ENCODE assay signal across 18 cellular contexts in genomic region chr2:209474960-209475359, GRCh38. TPM values are rescaled to one million over a fixed set of nuclear protein-coding genes. Genes with fewer than 3 reads are reported as not detected.
A peak's percentile ranks its signal among the peaks of the same experiment; 100 is the strongest.
DNase-seq lines count a peak whose midpoint lies in the region; ATAC-seq, FAIRE-seq and TF ChIP-seq lines count a peak whose summit lies in the region.
"Had no signal": no experiment of that assay in that cellular context is flagged by ENCODE, and none has a peak within 500 bp of the region (broad histone marks: within the 10 kb centered on the region; RNA-seq: fewer than 3 reads in every experiment).

No MANE protein-coding gene starts in this region.

- FAIRE-seq in D721Med (lab: Jason Lieb, UNC): peak; percentile 32
- FAIRE-seq: GM12878, H54 had no signal

- H3K79me2 ChIP-seq in ACC112 (ENCODE audit: control insufficient read depth, insufficient read depth, low read length, unreplicated experiment): peaks cover 15% of the 10 kb centered on the region

- TF ChIP-seq CTCF in D721Med (IDR thresholded peaks at IDR 0.05; ENCODE audit: insufficient read depth, missing control alignments): no peak
- TF ChIP-seq CTCF in fibroblast of villous mesenchyme (IDR thresholded peaks at IDR 0.05; ENCODE audit: insufficient read depth, low read depth, low read length): no peak

- DNase-seq in D721Med (ENCODE audit: insufficient read length, low spot score) (no peak), HEK293T (ENCODE audit: extremely low spot score) (no peak), fibroblast of villous mesenchyme (ENCODE audit: low read depth) (peak; percentile 42), Ammon's horn (ENCODE audit: low spot score) (no peak), pons (ENCODE audit: low spot score) (no peak)
- DNase-seq: BE2C; CD4-positive, alpha-beta T cell; CD8-positive, alpha-beta memory T cell; DMS53; EL; GDM1; GOT3 had no signal

- H3K36me3 ChIP-seq in ACC112 (ENCODE audit: insufficient read depth, low read length): no peaks in the 10 kb centered on the region
- H3K36me3 ChIP-seq: BE2C; BLaER1 treated with 17β-estradiol and CSF1 and Interleukin-3, amounts not matched to agents 10 nM and 100 nM; HAP-1 had no signal

- peak overlapping the region; percentile 100 for H3K27ac ChIP-seq in ACC112 (ENCODE audit: low read depth, low read length)

- no peak for ATAC-seq in activated CD4-positive, CD25-positive, alpha-beta regulatory T cell treated with anti-CD3 and anti-CD28 coated beads, Interleukin-2, amount 50 U/mL, for 24 hours
- ATAC-seq: GM12878 had no signal

- peaks cover 62% of the 10 kb centered on the region for H3K4me1 ChIP-seq in ACC112 (ENCODE audit: control insufficient read depth, insufficient read depth, low read length, unreplicated experiment)

- H2AFZ ChIP-seq in ACC112 (ENCODE audit: low read length, unreplicated experiment): no peak overlapping the region

- POLR2A ChIA-PET in HEK293T (lab: Yijun Ruan, JAX): no interaction called here

- no peaks in the 10 kb centered on the region for H3K27me3 ChIP-seq in ACC112 (ENCODE audit: insufficient read depth, low read length)
- H3K27me3 ChIP-seq: BE2C; BLaER1 treated with 17β-estradiol and CSF1 and Interleukin-3, amounts not matched to agents 10 nM and 100 nM had no signal

- CTCF ChIA-PET in HEK293T (lab: Yijun Ruan, JAX): no interaction called here

- peak overlapping the region; percentile 60 for H3K4me3 ChIP-seq in ACC112 (ENCODE audit: low read depth, low read length)
- H3K4me3 ChIP-seq in fibroblast of villous mesenchyme (ENCODE audit: low read depth, low read length): no peak overlapping the region
- H3K4me3 ChIP-seq: BLaER1 treated with 17β-estradiol and CSF1 and Interleukin-3, amounts not matched to agents 10 nM and 100 nM; GM12878; HAP-1 had no signal

TF ChIP-seq in HEK293T, 16 proteins besides CTCF, POLR2A, EP300 and RAD21:
- TF ChIP-seq TARDBP (IDR thresholded peaks at IDR 0.05) (no peak), HDGF (IDR thresholded peaks at IDR 0.05; ENCODE audit: borderline replicate concordance) (no peak), FOXM1 (IDR thresholded peaks at IDR 0.05; ENCODE audit: borderline replicate concordance) (no peak), CTBP1 (IDR thresholded peaks at IDR 0.05; ENCODE audit: borderline replicate concordance) (peak; percentile 25; the same call in 1 of the 2 replicates), FOXA1 (IDR thresholded peaks at IDR 0.05) (no peak), PKNOX1 (IDR thresholded peaks at IDR 0.05) (peak; percentile 75)

RNA-seq across cellular contexts. Expression of gene MAP2, which starts 51.1 kb away (rescaled TPM):
- 2.3 and 37.1 TPM in 2 replicates for total RNA-seq in fibroblast of villous mesenchyme
- total RNA-seq: CD8-positive, alpha-beta memory T cell; GM12878 had no signal
